Comparison of ENCODE assay signal across 10 cellular contexts in genomic region chr1:79151006-79151796, GRCh38.
"Had no signal": no experiment of that assay in that cellular context is flagged by ENCODE, and none has a peak within 500 bp of the region (broad histone marks: within the 10 kb centered on the region; RNA-seq: fewer than 3 reads in every experiment).

No MANE protein-coding gene starts in this region.

- H3K9me3 ChIP-seq: tibial nerve had no signal

- DNase-seq: activated naive CD4-positive, alpha-beta T cell treated with anti-CD3 and anti-CD28 coated beads, Interleukin-2, amount 10 ng/mL, durations not matched to agents 7 days and 5 days; posterior cingulate gyrus; right cardiac atrium had no signal

- H3K36me3 ChIP-seq: tibial nerve had no signal

- H3K4me1 ChIP-seq: tibial nerve had no signal

- ATAC-seq: activated CD4-positive, CD25-positive, alpha-beta regulatory T cell treated with anti-CD3 and anti-CD28 coated beads, Interleukin-2, amount 50 U/mL, for 24 hours; right cardiac atrium; stimulated activated effector memory CD8-positive, alpha-beta T cell treated with anti-CD3 and anti-CD28 coated beads, Interleukin-12 subunit alpha, Interleukin-12 subunit beta, amount 100 ng/mL, for 72 hours had no signal

- H3K4me3 ChIP-seq: smooth muscle cell, tibial nerve had no signal

- H3K4me1 Mint-ChIP-seq: activated naive CD4-positive, alpha-beta T cell treated with anti-CD3 and anti-CD28 coated beads, Interleukin-2, amount 10 ng/mL, durations not matched to agents 7 days and 5 days; stimulated activated effector memory CD8-positive, alpha-beta T cell treated with anti-CD3 and anti-CD28 coated beads, Interleukin-12 subunit alpha, Interleukin-12 subunit beta, amount 100 ng/mL, for 72 hours had no signal

- H3K27ac Mint-ChIP-seq: activated naive CD4-positive, alpha-beta T cell treated with anti-CD3 and anti-CD28 coated beads, Interleukin-2, amount 10 ng/mL, durations not matched to agents 7 days and 5 days; activated T-helper 2 cell treated with anti-CD3 and anti-CD28 coated beads, Interferon-gamma antibody, Interleukin-2, Interleukin-4, amounts not matched to agents 10 μg/mL and 5 μg/mL and 100 μg/mL, durations not matched to agents 14 hours and 24 hours and 36 hours; mesothelial cell of epicardium; stimulated activated effector memory CD8-positive, alpha-beta T cell treated with anti-CD3 and anti-CD28 coated beads, Interleukin-12 subunit alpha, Interleukin-12 subunit beta, amount 100 ng/mL, for 72 hours; T-helper 2 cell treated with Interferon-gamma antibody and Interleukin-4, amounts not matched to agents 5 μg/mL and 100 μg/mL, for 36 hours had no signal

- H3K9me3 Mint-ChIP-seq: activated naive CD4-positive, alpha-beta T cell treated with anti-CD3 and anti-CD28 coated beads, Interleukin-2, amount 10 ng/mL, durations not matched to agents 7 days and 5 days; activated T-helper 2 cell treated with anti-CD3 and anti-CD28 coated beads, Interferon-gamma antibody, Interleukin-2, Interleukin-4, amounts not matched to agents 10 μg/mL and 5 μg/mL and 100 μg/mL, durations not matched to agents 14 hours and 24 hours and 36 hours had no signal

- H3K4me3 Mint-ChIP-seq: activated naive CD4-positive, alpha-beta T cell treated with anti-CD3 and anti-CD28 coated beads, Interleukin-2, amount 10 ng/mL, durations not matched to agents 7 days and 5 days; mesothelial cell of epicardium; stimulated activated effector memory CD8-positive, alpha-beta T cell treated with anti-CD3 and anti-CD28 coated beads, Interleukin-12 subunit alpha, Interleukin-12 subunit beta, amount 100 ng/mL, for 72 hours; T-helper 2 cell treated with Interferon-gamma antibody and Interleukin-4, amounts not matched to agents 5 μg/mL and 100 μg/mL, for 36 hours had no signal

- H3K27me3 ChIP-seq: tibial nerve had no signal

- H3K27me3 Mint-ChIP-seq: activated naive CD4-positive, alpha-beta T cell treated with anti-CD3 and anti-CD28 coated beads, Interleukin-2, amount 10 ng/mL, durations not matched to agents 7 days and 5 days had no signal

- H3K4me2 ChIP-seq: smooth muscle cell had no signal

- H3K27ac ChIP-seq: tibial nerve had no signal

- H3K36me3 Mint-ChIP-seq: activated naive CD4-positive, alpha-beta T cell treated with anti-CD3 and anti-CD28 coated beads, Interleukin-2, amount 10 ng/mL, durations not matched to agents 7 days and 5 days; mesothelial cell of epicardium; stimulated activated effector memory CD8-positive, alpha-beta T cell treated with anti-CD3 and anti-CD28 coated beads, Interleukin-12 subunit alpha, Interleukin-12 subunit beta, amount 100 ng/mL, for 72 hours had no signal
